Comparison of ENCODE assay signal across 8 cellular contexts in the genomic region with DNA sequence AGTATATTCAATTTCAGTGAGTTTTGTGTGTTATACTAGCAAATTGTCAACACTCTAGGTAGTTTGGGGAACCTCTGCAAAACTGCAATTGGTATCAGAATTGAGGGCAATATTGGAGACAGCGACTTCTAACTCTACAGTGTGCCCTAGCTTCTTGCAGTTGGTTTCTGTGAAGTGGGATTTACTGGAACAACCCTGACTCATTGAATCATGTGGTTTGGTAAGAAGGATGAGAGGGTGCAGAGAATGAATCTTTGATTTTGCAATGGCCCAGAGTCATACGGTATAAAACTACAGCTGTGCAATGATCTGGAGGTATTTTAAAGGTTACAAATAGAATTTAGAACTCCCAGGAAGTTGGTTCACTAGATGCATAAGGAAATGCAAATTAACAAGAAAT.
DNase-seq lines count a peak whose midpoint lies in the region; ATAC-seq and TF ChIP-seq lines count a peak whose summit lies in the region.

No MANE protein-coding gene starts in this region.

- TF ChIP-seq CTCF in brain (conservative IDR thresholded peaks at IDR 0.05), result no peak
- no peak for TF ChIP-seq CTCF in natural killer cell (IDR thresholded peaks at IDR 0.05)
- TF ChIP-seq CTCF in nephron progenitor cell (IDR thresholded peaks at IDR 0.05), result no peak

- H3K36me3 Mint-ChIP-seq in brain (no peaks in the 10 kb centered on the region), natural killer cell (no peaks in the 10 kb centered on the region), nephron progenitor cell (ENCODE audit: low read depth) (no peaks in the 10 kb centered on the region)

- H3K27me3 Mint-ChIP-seq in brain (peaks cover 4% of the 10 kb centered on the region), natural killer cell (ENCODE audit: low read depth in 2 of 2) (no peaks in the 10 kb centered on the region), nephron progenitor cell (ENCODE audit: low read depth, poor library complexity) (no peaks in the 10 kb centered on the region)

- H3K4me1 Mint-ChIP-seq in brain (peaks cover 8% of the 10 kb centered on the region), natural killer cell (peaks cover 8 to 10% of the 10 kb centered on the region in 2 donors), nephron progenitor cell (no peaks in the 10 kb centered on the region)

- H3K9me3 Mint-ChIP-seq in brain, result peaks cover 0 to 3% (median 0%) of the 10 kb centered on the region in 5 experiments
- no peaks in the 10 kb centered on the region for H3K9me3 Mint-ChIP-seq in natural killer cell
- H3K9me3 Mint-ChIP-seq in nephron progenitor cell, result no peaks in the 10 kb centered on the region

- intact Hi-C loops in natural killer cell (cut with micrococcal nuclease), result no loop called here

- peak; percentile 63 for DNase-seq in Daoy (ENCODE audit: low read depth)
- DNase-seq in NCI-H226, result peak; percentile 64
- DNase-seq in natural killer cell, result no peak
- DNase-seq in pons (ENCODE audit: low spot score), result no peak
- no peak for DNase-seq in NCI-H2227 (lab: John Stamatoyannopoulos, UW; ENCODE audit: unreplicated experiment)
- no peak for DNase-seq in nephron progenitor cell

- H3K27ac Mint-ChIP-seq in brain (peak overlapping the region in 3 of 5 experiments; percentile 6 to 32 (median 6)), natural killer cell (peak overlapping the region in 1 of 2 donors; percentile 55), nephron progenitor cell (no peak overlapping the region)

- H3K4me3 Mint-ChIP-seq in brain, result peak overlapping the region in 4 of 5 experiments; percentile 21 to 66 (median 45)
- H3K4me3 Mint-ChIP-seq in natural killer cell, result peak overlapping the region; percentile 78
- H3K4me3 Mint-ChIP-seq in nephron progenitor cell, result no peak overlapping the region

- ATAC-seq in natural killer cell, result no peak
- no peak for ATAC-seq in HG03045 (IDR thresholded peaks at IDR 0.05; ENCODE audit: unreplicated experiment)

Comparison
In these comparisons a context has a peak if more than half of its experiments do, and no peak if none do; other contexts are left out.
1. DNase-seq: peak in Daoy (single experiment) and NCI-H226 (single experiment); none in natural killer cell (single experiment), pons (single experiment), NCI-H2227 (single experiment) and nephron progenitor cell (single experiment).